In genomic region chrX:151239748-151240147, GRCh38 we compare ENCODE assay signal across 20 cellular contexts.
DNase-seq lines count a peak whose midpoint lies in the region; ATAC-seq and TF ChIP-seq lines count a peak whose summit lies in the region.
"Had no signal": no experiment of that assay in that cellular context is flagged by ENCODE, and none has a peak within 500 bp of the region (broad histone marks: within the 10 kb centered on the region; RNA-seq: fewer than 3 reads in every experiment).

No MANE protein-coding gene starts in this region.

- H3K27me3 ChIP-seq in GM23338 (ENCODE audit: insufficient read depth) (no peaks in the 10 kb centered on the region), HUES48 (ENCODE audit: control insufficient read depth, insufficient read depth, low read length) (no peaks in the 10 kb centered on the region), neural progenitor cell (no peaks in the 10 kb centered on the region), spleen (replicated peaks in 1 of 7) (peaks cover 0 to 6% (median 0%) of the 10 kb centered on the region in 7 donors)
- H3K27me3 ChIP-seq: SJSA1 had no signal

- TF ChIP-seq POLR2A in spleen (IDR thresholded peaks at IDR 0.05) = no peak

- H3K9ac ChIP-seq in HUES48 (ENCODE audit: low read depth, low read length) (no peak overlapping the region), neural progenitor cell (no peak overlapping the region)
- H3K9ac ChIP-seq: BLaER1, GM23248 had no signal

- H3F3A ChIP-seq in GM23338 (replicated peaks; ENCODE audit: low read depth) = no peaks in the 10 kb centered on the region
- peaks cover 16% of the 10 kb centered on the region for H3F3A ChIP-seq in neural progenitor cell (ENCODE audit: low read depth)

- TF ChIP-seq CTCF in GM23338 (conservative IDR thresholded peaks at IDR 0.05; ENCODE audit: low read depth in 2 of 2) (no peak), neural progenitor cell (IDR thresholded peaks at IDR 0.05) (no peak), spleen (IDR thresholded peaks at IDR 0.05 in 8 of 11, conservative IDR thresholded peaks at IDR 0.05 in 3 of 11) (no peak)

- H3K9me2 ChIP-seq in GM23338 (ENCODE audit: insufficient read depth) = no peaks in the 10 kb centered on the region

- H3K4me3 ChIP-seq in GM23338 (peak overlapping the region; percentile 27; the same call in 1 of the 2 replicates), HUES48 (ENCODE audit: low read depth, low read length) (no peak overlapping the region), neural progenitor cell (no peak overlapping the region), spleen (no peak overlapping the region)
- H3K4me3 ChIP-seq: BLaER1, GM23248, SJSA1 had no signal

- H3K9me3 ChIP-seq in HUES48 (ENCODE audit: control insufficient read depth, insufficient read depth, low read length) (peaks cover 24% of the 10 kb centered on the region), neural progenitor cell (ENCODE audit: low read depth) (peaks cover 3% of the 10 kb centered on the region), spleen (no peaks in the 10 kb centered on the region)
- H3K9me3 ChIP-seq: SJSA1 had no signal

- DNase-seq in GM23338 (ENCODE audit: low spot score) = peak; percentile 78
- peak; percentile 30 for DNase-seq in iPS DF 4.7 (ENCODE audit: extremely low read depth, low spot score)
- peak; percentile 72 for DNase-seq in neural progenitor cell (ENCODE audit: low spot score)
- DNase-seq in activated effector memory CD4-positive, alpha-beta T cell treated with anti-CD3 and anti-CD28 coated beads, Interleukin-2, amount 50 U/mL, for 16 hours = no peak
- no peak for DNase-seq in spleen
- DNase-seq: CD4-positive, CD25-positive, alpha-beta regulatory T cell; GM23248; KBM-7; NCI-H1048; NCI-H1436 treated with DMSO at 0.1 percent for 48 hours; NCI-H187 treated with DMSO at 0.1 percent for 48 hours; NCI-H2171 treated with DMSO at 0.1 percent for 48 hours; NCI-H524; NCI-H748 treated with DMSO at 0.1 percent for 48 hours; Right ventricle myocardium superior; RPMI8226 had no signal

- H3K4me3 Mint-ChIP-seq in GM23338 (peak overlapping the region; percentile 10; the same call in 2 of the 3 replicates), neural progenitor cell (no peak overlapping the region)
- H3K4me3 Mint-ChIP-seq: CD4-positive, CD25-positive, alpha-beta regulatory T cell had no signal

- H2AFZ ChIP-seq in GM23338 = no peak overlapping the region
- no peak overlapping the region for H2AFZ ChIP-seq in neural progenitor cell (replicated peaks)
- H2AFZ ChIP-seq: GM23248 had no signal

- peaks cover 25% of the 10 kb centered on the region for H3K4me1 Mint-ChIP-seq in GM23338
- H3K4me1 Mint-ChIP-seq in neural progenitor cell = no peaks in the 10 kb centered on the region
- H3K4me1 Mint-ChIP-seq: CD4-positive, CD25-positive, alpha-beta regulatory T cell had no signal

- H3K27ac ChIP-seq in GM23338 (ENCODE audit: low read depth) (peak overlapping the region; percentile 79; the same call in 1 of the 2 replicates), HUES48 (ENCODE audit: low read depth, low read length) (peak overlapping the region; percentile 45), neural progenitor cell (peak overlapping the region; percentile 41), spleen (no peak overlapping the region)
- H3K27ac ChIP-seq: BLaER1, GM23248, SJSA1 had no signal

- intact Hi-C loops in spleen (cut with DNase I; ENCODE audit: low total_unique reads) = no loop called here

- ATAC-seq in GM23338 (peak; percentile 99), GM21390 (IDR thresholded peaks at IDR 0.05; ENCODE audit: unreplicated experiment) (no peak)

- H3K36me3 Mint-ChIP-seq in GM23338 (ENCODE audit: low read depth) (no peaks in the 10 kb centered on the region), neural progenitor cell (no peaks in the 10 kb centered on the region)
- H3K36me3 Mint-ChIP-seq: CD4-positive, CD25-positive, alpha-beta regulatory T cell had no signal

- H3K36me3 ChIP-seq in GM23338 (ENCODE audit: insufficient read depth) (no peaks in the 10 kb centered on the region), HUES48 (ENCODE audit: control insufficient read depth, insufficient read depth, low read length) (no peaks in the 10 kb centered on the region), neural progenitor cell (peaks cover 4% of the 10 kb centered on the region), spleen (no peaks in the 10 kb centered on the region)
- H3K36me3 ChIP-seq: BLaER1, SJSA1 had no signal

- H3K27ac Mint-ChIP-seq in GM23338 (peak overlapping the region; percentile 82), neural progenitor cell (no peak overlapping the region)
- H3K27ac Mint-ChIP-seq: CD4-positive, CD25-positive, alpha-beta regulatory T cell had no signal

- peaks cover 2% of the 10 kb centered on the region for H3K27me3 Mint-ChIP-seq in GM23338 (ENCODE audit: insufficient read depth, low read depth, poor library complexity)
- H3K27me3 Mint-ChIP-seq in neural progenitor cell (ENCODE audit: insufficient read depth, low read depth) = no peaks in the 10 kb centered on the region
- H3K27me3 Mint-ChIP-seq: CD4-positive, CD25-positive, alpha-beta regulatory T cell had no signal

- H3K79me2 ChIP-seq in GM23338 (replicated peaks; ENCODE audit: insufficient read depth) (no peaks in the 10 kb centered on the region), neural progenitor cell (ENCODE audit: low read depth) (no peaks in the 10 kb centered on the region)

- H3K9me3 Mint-ChIP-seq in GM23338 (no peaks in the 10 kb centered on the region), neural progenitor cell (peaks cover 6% of the 10 kb centered on the region)

- WGBS in spleen, 5 donors = 17 to 31% (median 24%) methylated on average over 4 of the region's 4 CpGs

- peak overlapping the region; percentile 37 for H3K4me2 ChIP-seq in GM23338
- peak overlapping the region; percentile 53 for H3K4me2 ChIP-seq in neural progenitor cell
- H3K4me2 ChIP-seq: BLaER1 had no signal

- no peaks in the 10 kb centered on the region for H4K20me1 ChIP-seq in GM23338 (replicated peaks; ENCODE audit: insufficient read depth)
- H4K20me1 ChIP-seq in neural progenitor cell (ENCODE audit: low read depth) = no peaks in the 10 kb centered on the region
- H4K20me1 ChIP-seq: BLaER1 had no signal

- peaks cover 16% of the 10 kb centered on the region for H3K4me1 ChIP-seq in GM23338 (ENCODE audit: insufficient read depth)
- H3K4me1 ChIP-seq in HUES48 (ENCODE audit: control insufficient read depth, insufficient read depth, low read length) = peaks cover 11% of the 10 kb centered on the region
- H3K4me1 ChIP-seq in neural progenitor cell = peaks cover 16% of the 10 kb centered on the region
- H3K4me1 ChIP-seq in spleen = no peaks in the 10 kb centered on the region
- H3K4me1 ChIP-seq: BLaER1, SJSA1 had no signal

TF ChIP-seq in GM23338, 12 proteins besides CTCF, POLR2A, EP300 and RAD21:
- no peak for TF ChIP-seq EZH2 (IDR thresholded peaks at IDR 0.05; ENCODE audit: low read depth, unreplicated experiment)
- TF ChIP-seq, protein P1, sequence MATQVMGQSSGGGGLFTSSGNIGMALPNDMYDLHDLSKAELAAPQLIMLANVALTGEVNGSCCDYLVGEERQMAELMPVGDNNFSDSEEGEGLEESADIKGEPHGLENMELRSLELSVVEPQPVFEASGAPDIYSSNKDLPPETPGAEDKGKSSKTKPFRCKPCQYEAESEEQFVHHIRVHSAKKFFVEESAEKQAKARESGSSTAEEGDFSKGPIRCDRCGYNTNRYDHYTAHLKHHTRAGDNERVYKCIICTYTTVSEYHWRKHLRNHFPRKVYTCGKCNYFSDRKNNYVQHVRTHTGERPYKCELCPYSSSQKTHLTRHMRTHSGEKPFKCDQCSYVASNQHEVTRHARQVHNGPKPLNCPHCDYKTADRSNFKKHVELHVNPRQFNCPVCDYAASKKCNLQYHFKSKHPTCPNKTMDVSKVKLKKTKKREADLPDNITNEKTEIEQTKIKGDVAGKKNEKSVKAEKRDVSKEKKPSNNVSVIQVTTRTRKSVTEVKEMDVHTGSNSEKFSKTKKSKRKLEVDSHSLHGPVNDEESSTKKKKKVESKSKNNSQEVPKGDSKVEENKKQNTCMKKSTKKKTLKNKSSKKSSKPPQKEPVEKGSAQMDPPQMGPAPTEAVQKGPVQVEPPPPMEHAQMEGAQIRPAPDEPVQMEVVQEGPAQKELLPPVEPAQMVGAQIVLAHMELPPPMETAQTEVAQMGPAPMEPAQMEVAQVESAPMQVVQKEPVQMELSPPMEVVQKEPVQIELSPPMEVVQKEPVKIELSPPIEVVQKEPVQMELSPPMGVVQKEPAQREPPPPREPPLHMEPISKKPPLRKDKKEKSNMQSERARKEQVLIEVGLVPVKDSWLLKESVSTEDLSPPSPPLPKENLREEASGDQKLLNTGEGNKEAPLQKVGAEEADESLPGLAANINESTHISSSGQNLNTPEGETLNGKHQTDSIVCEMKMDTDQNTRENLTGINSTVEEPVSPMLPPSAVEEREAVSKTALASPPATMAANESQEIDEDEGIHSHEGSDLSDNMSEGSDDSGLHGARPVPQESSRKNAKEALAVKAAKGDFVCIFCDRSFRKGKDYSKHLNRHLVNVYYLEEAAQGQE (IDR thresholded peaks at IDR 0.05; ENCODE audit: unreplicated experiment) = no peak
- TF ChIP-seq NANOG (IDR thresholded peaks at IDR 0.05; ENCODE audit: borderline replicate concordance) = peak; percentile 57; the same call in 1 of the 2 replicates
- TF ChIP-seq CREB1 (CRISPR knock-in tag; IDR thresholded peaks at IDR 0.05; ENCODE audit: low read depth) = no peak

Comparison
In these comparisons a context has a peak if more than half of its experiments do, and no peak if none do; other contexts are left out.
1. DNase-seq: peak in GM23338 (single experiment), iPS DF 4.7 (single experiment) and neural progenitor cell (single experiment); none in activated effector memory CD4-positive, alpha-beta T cell treated with anti-CD3 and anti-CD28 coated beads, Interleukin-2, amount 50 U/mL, for 16 hours (single experiment) and spleen (single experiment).
2. H3K27ac ChIP-seq: peak in GM23338 (single experiment), HUES48 (single experiment) and neural progenitor cell (single experiment); none in spleen (0 of 8).